ENCODE assay signal across 21 cellular contexts in genomic region chr4:123088521-123088920, GRCh38.
DNase-seq lines count a peak whose midpoint lies in the region; ATAC-seq and TF ChIP-seq lines count a peak whose summit lies in the region.
"Had no signal": no experiment of that assay in that cellular context is flagged by ENCODE, and none has a peak within 500 bp of the region (broad histone marks: within the 10 kb centered on the region; RNA-seq: fewer than 3 reads in every experiment).

No MANE protein-coding gene starts in this region.

- no peak for TF ChIP-seq CTCF in NB4 (IDR thresholded peaks at IDR 0.05; ENCODE audit: low read depth, low read length)
- TF ChIP-seq CTCF in upper lobe of right lung (IDR thresholded peaks at IDR 0.05) = no peak
- no peak for TF ChIP-seq CTCF in mesothelial cell of epicardium (IDR thresholded peaks at IDR 0.05; ENCODE audit: unreplicated experiment)
- no peak for TF ChIP-seq CTCF in coronary artery (IDR thresholded peaks at IDR 0.05)

- intact Hi-C loops in upper lobe of right lung (cut with DNase I) = no loop called here

- H3K27me3 ChIP-seq in upper lobe of right lung = no peaks in the 10 kb centered on the region
- H3K27me3 ChIP-seq: BLaER1, SJCRH30 had no signal

- H3K4me3 ChIP-seq in NB4 (ENCODE audit: low read depth, low read length) (no peak overlapping the region), upper lobe of right lung (no peak overlapping the region), coronary artery (no peak overlapping the region)
- H3K4me3 ChIP-seq: BLaER1, PC-9, SJCRH30 had no signal

- peaks cover 41% of the 10 kb centered on the region for H3K36me3 Mint-ChIP-seq in mesothelial cell of epicardium

- peaks cover 53% of the 10 kb centered on the region for H3K9me3 Mint-ChIP-seq in mesothelial cell of epicardium

- H3K9me3 ChIP-seq in upper lobe of right lung = no peaks in the 10 kb centered on the region

- no peaks in the 10 kb centered on the region for H3K36me3 ChIP-seq in upper lobe of right lung

- in situ Hi-C loops in KBM-7 (cut with MboI; ENCODE audit: low pct_unique_long_range_greater_than_20kb, low sequenced_read_pairs) = no loop called here

- H3K27me3 Mint-ChIP-seq in mesothelial cell of epicardium (ENCODE audit: low read depth) = no peaks in the 10 kb centered on the region

- H3K27ac Mint-ChIP-seq in mesothelial cell of epicardium = no peak overlapping the region
- H3K27ac Mint-ChIP-seq: CD8-positive, alpha-beta T cell; T-helper 1 cell treated with Interleukin-12 subunit alpha and Interleukin-12 subunit beta and Interleukin-4 antibody, amounts not matched to agents 30 μg/mL and 1 μg/mL, for 36 hours had no signal

- no peak overlapping the region for H3K4me3 Mint-ChIP-seq in mesothelial cell of epicardium
- H3K4me3 Mint-ChIP-seq: CD8-positive, alpha-beta T cell; T-helper 1 cell treated with Interleukin-12 subunit alpha and Interleukin-12 subunit beta and Interleukin-4 antibody, amounts not matched to agents 30 μg/mL and 1 μg/mL, for 36 hours had no signal

- peak; percentile 59 for ATAC-seq in upper lobe of right lung
- ATAC-seq: CD8-positive, alpha-beta T cell; HCT116 had no signal

- no peak for TF ChIP-seq POLR2A in NB4 (IDR thresholded peaks at IDR 0.05; ENCODE audit: extremely low read depth, insufficient read length)

- H3K27ac ChIP-seq in upper lobe of right lung = no peak overlapping the region
- H3K27ac ChIP-seq in coronary artery = no peak overlapping the region
- H3K27ac ChIP-seq: BLaER1, KMS-11, PC-9, SJCRH30 had no signal

- no peaks in the 10 kb centered on the region for H3K4me1 Mint-ChIP-seq in mesothelial cell of epicardium

- H3K4me1 ChIP-seq in upper lobe of right lung = no peaks in the 10 kb centered on the region
- H3K4me1 ChIP-seq: SJCRH30 had no signal

- peak; percentile 69 for DNase-seq in KBM-7
- DNase-seq in NB4 (ENCODE audit: low read depth) = peak; percentile 41
- peak; percentile 52 for DNase-seq in OCI-M1 (lab: John Stamatoyannopoulos, UW)
- DNase-seq in upper lobe of right lung = no peak
- DNase-seq in DMS153 treated with DMSO at 0.1 percent for 48 hours (lab: John Stamatoyannopoulos, UW; ENCODE audit: unreplicated experiment) = no peak
- no peak for DNase-seq in mesothelial cell of epicardium (ENCODE audit: low spot score in 2 of 2, unreplicated experiment in 2 of 2)
- no peak for DNase-seq in coronary artery (ENCODE audit: low spot score)
- DNase-seq: CD8-positive, alpha-beta T cell; NCI-H1092 treated with DMSO at 0.1 percent for 48 hours; NCI-H1436 treated with DMSO at 0.1 percent for 48 hours; NCI-H1930; NCI-H226; NCI-H510A treated with DMSO at 0.1 percent for 48 hours; NCI-H774; NK-92 treated with Interleukin-12 subunit alpha and Interleukin-12 subunit beta, amount 100 ng/mL, for 24 hours; PC-9; SJCRH30 had no signal

Comparison
In these comparisons a context has a peak if more than half of its experiments do, and no peak if none do; other contexts are left out.
1. DNase-seq: peak in KBM-7 (single experiment), NB4 (single experiment) and OCI-M1 (single experiment); none in upper lobe of right lung (single experiment), DMS153 treated with DMSO at 0.1 percent for 48 hours (single experiment), mesothelial cell of epicardium (0 of 2) and coronary artery (single experiment).